ENCODE assay signal across 20 cellular contexts in the genomic region with DNA sequence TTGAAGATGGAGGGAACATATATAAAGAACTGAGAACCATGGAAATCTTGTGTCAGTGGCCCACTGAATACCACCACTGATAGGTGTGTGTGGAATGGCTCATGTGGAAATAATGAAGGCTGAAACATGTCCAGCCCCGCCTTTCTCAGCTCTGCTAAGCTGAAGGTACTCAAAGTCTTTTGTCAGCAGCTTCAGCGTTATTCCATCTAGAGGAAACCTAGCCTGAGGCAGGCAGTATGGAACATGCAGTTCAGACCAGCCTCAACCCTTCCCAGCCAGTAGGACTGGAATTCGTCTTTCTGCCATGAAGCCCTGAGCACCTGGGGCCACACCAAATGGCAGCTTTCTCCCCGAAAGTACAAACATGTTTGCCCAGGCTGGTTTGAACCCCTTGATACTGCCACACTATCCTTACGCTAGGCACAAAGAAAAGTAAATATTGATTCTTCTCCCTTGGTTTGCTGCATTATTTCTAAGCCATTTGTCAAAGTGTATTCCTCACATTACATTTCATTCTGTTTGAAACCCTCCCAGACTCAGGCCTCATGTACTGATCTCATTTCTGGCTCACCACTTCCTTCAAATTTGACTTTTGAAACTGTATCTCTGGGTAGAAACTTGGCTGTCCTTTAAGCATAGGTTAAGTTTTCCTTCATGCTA. TPM values are rescaled to one million over a fixed set of nuclear protein-coding genes. Genes with fewer than 3 reads are reported as not detected.
DNase-seq lines count a peak whose midpoint lies in the region; ATAC-seq and TF ChIP-seq lines count a peak whose summit lies in the region.
"Had no signal": no experiment of that assay in that cellular context is flagged by ENCODE, and none has a peak within 500 bp of the region (broad histone marks: within the 10 kb centered on the region; RNA-seq: fewer than 3 reads in every experiment).

No MANE protein-coding gene starts in this region.

- H3K36me3 Mint-ChIP-seq in Caco-2 (ENCODE audit: insufficient read depth, unreplicated experiment) (no peaks in the 10 kb centered on the region), GM23338 (ENCODE audit: low read depth) (no peaks in the 10 kb centered on the region)
- H3K36me3 Mint-ChIP-seq: activated CD8-positive, alpha-beta memory T cell treated with anti-CD3 and anti-CD28 coated beads, Interleukin-2, amount 10 ng/mL, durations not matched to agents 7 days and 5 days; brain; T-cell had no signal

- no peak overlapping the region for H3K4me3 Mint-ChIP-seq in Caco-2 (ENCODE audit: unreplicated experiment)
- no peak overlapping the region for H3K4me3 Mint-ChIP-seq in GM23338
- H3K4me3 Mint-ChIP-seq: activated B cell treated with CpG ODN at 0.5 μM for 24 hours; activated CD8-positive, alpha-beta memory T cell treated with anti-CD3 and anti-CD28 coated beads, Interleukin-2, amount 10 ng/mL, durations not matched to agents 7 days and 5 days; brain; stimulated activated naive CD8-positive, alpha-beta T cell treated with anti-CD3 and anti-CD28 coated beads, Interleukin-15, amount 100 ng/mL, for 72 hours; T-cell had no signal

- no peaks in the 10 kb centered on the region for H4K20me1 ChIP-seq in GM23338 (replicated peaks; ENCODE audit: insufficient read depth)

- H3K4me1 Mint-ChIP-seq in Caco-2 (ENCODE audit: low read depth, unreplicated experiment) (no peaks in the 10 kb centered on the region), GM23338 (peaks cover 14% of the 10 kb centered on the region)
- H3K4me1 Mint-ChIP-seq: activated B cell treated with CpG ODN at 0.5 μM for 24 hours, T-cell had no signal

- no peaks in the 10 kb centered on the region for H3K36me3 ChIP-seq in Caco-2 (ENCODE audit: control insufficient read depth, insufficient read depth, low read length)
- H3K36me3 ChIP-seq in left lung, result no peaks in the 10 kb centered on the region
- no peaks in the 10 kb centered on the region for H3K36me3 ChIP-seq in GM23338 (ENCODE audit: insufficient read depth)
- H3K36me3 ChIP-seq: ovary had no signal

- H3K9me2 ChIP-seq in GM23338 (ENCODE audit: insufficient read depth), result 0 out of 2 replicates have a peak, but pooled peaks cover 3% of the 10 kb centered on the region

- peaks cover 3% of the 10 kb centered on the region for H3K27me3 Mint-ChIP-seq in Caco-2 (ENCODE audit: insufficient read depth, unreplicated experiment)
- no peaks in the 10 kb centered on the region for H3K27me3 Mint-ChIP-seq in GM23338 (ENCODE audit: insufficient read depth, low read depth, poor library complexity)
- H3K27me3 Mint-ChIP-seq: activated B cell treated with CpG ODN at 0.5 μM for 24 hours; activated CD8-positive, alpha-beta memory T cell treated with anti-CD3 and anti-CD28 coated beads, Interleukin-2, amount 10 ng/mL, durations not matched to agents 7 days and 5 days; brain; stimulated activated naive CD8-positive, alpha-beta T cell treated with anti-CD3 and anti-CD28 coated beads, Interleukin-15, amount 100 ng/mL, for 72 hours; T-cell had no signal

- DNase-seq in Caco-2, result no peak
- DNase-seq in NCI-H748 (lab: John Stamatoyannopoulos, UW; ENCODE audit: unreplicated experiment), result peak; percentile 77
- no peak for DNase-seq in left lung
- no peak for DNase-seq in GM23338 (ENCODE audit: low spot score)
- DNase-seq in stimulated activated naive CD4-positive, alpha-beta T cell treated with Interleukin-2 at 50 U/mL for 16 hours (lab: John Stamatoyannopoulos, UW), result no peak
- no peak for DNase-seq in occipital lobe (lab: John Stamatoyannopoulos, UW)
- no peak for DNase-seq in GM20000 (ENCODE audit: low spot score)
- DNase-seq: activated B cell treated with CpG ODN at 0.5 μM for 24 hours; activated CD8-positive, alpha-beta memory T cell treated with anti-CD3 and anti-CD28 coated beads, Interleukin-2, amount 10 ng/mL, durations not matched to agents 7 days and 5 days; activated naive CD4-positive, alpha-beta T cell treated with Interleukin-2 at 50 U/mL for 16 hours; DND-41; glutamatergic neuron; kidney; NCI-H524 treated with DMSO at 0.1 percent for 48 hours; ovary; stimulated activated naive CD8-positive, alpha-beta T cell treated with anti-CD3 and anti-CD28 coated beads, Interleukin-15, amount 100 ng/mL, for 72 hours; T-cell had no signal

- H3K79me2 ChIP-seq in GM23338 (replicated peaks; ENCODE audit: insufficient read depth), result no peaks in the 10 kb centered on the region

- no TSS peak for BruUV-seq in Caco-2 (replicated peaks; lab: Mats Ljungman, UMichigan)

- H3K4me2 ChIP-seq in GM23338, result no peak overlapping the region
- H3K4me2 ChIP-seq: smooth muscle cell had no signal

- H3K27me3 ChIP-seq in Caco-2 (replicated peaks; ENCODE audit: control insufficient read depth, insufficient read depth, low read length), result no peaks in the 10 kb centered on the region
- no peaks in the 10 kb centered on the region for H3K27me3 ChIP-seq in left lung
- no peaks in the 10 kb centered on the region for H3K27me3 ChIP-seq in GM23338 (ENCODE audit: insufficient read depth)
- H3K27me3 ChIP-seq: ovary had no signal

- H3K4me3 ChIP-seq in Caco-2 (ENCODE audit: low read depth, low read length) (no peak overlapping the region), left lung (no peak overlapping the region), GM23338 (no peak overlapping the region)
- H3K4me3 ChIP-seq: ovary, smooth muscle cell had no signal

- H3K27ac Mint-ChIP-seq in Caco-2 (ENCODE audit: unreplicated experiment), result peak overlapping the region; percentile 80
- no peak overlapping the region for H3K27ac Mint-ChIP-seq in GM23338
- H3K27ac Mint-ChIP-seq: activated B cell treated with CpG ODN at 0.5 μM for 24 hours; activated CD8-positive, alpha-beta memory T cell treated with anti-CD3 and anti-CD28 coated beads, Interleukin-2, amount 10 ng/mL, durations not matched to agents 7 days and 5 days; stimulated activated naive CD8-positive, alpha-beta T cell treated with anti-CD3 and anti-CD28 coated beads, Interleukin-15, amount 100 ng/mL, for 72 hours; T-cell had no signal

- intact Hi-C loops in Caco-2 (cut with micrococcal nuclease; ENCODE audit: unreplicated experiment), result no loop called here
- intact Hi-C loops in left lung (cut with DNase I), result no loop called here

- H3K27ac ChIP-seq in left lung, result no peak overlapping the region
- H3K27ac ChIP-seq in GM23338 (ENCODE audit: low read depth), result no peak overlapping the region
- H3K27ac ChIP-seq: ovary had no signal

- H3K9me3 ChIP-seq in Caco-2 (no peaks in the 10 kb centered on the region), left lung (no peaks in the 10 kb centered on the region)
- H3K9me3 ChIP-seq: ovary had no signal

- POLR2A ChIA-PET in Caco-2 (lab: Charles Lee), result no interaction called here

- H3F3A ChIP-seq in GM23338 (replicated peaks; ENCODE audit: low read depth), result no peaks in the 10 kb centered on the region

- TF ChIP-seq CTCF in Caco-2 (IDR thresholded peaks at IDR 0.05; ENCODE audit: insufficient read depth in 1 of 2, low read depth in 1 of 2, low read length in 1 of 2, severe bottlenecking in 1 of 2, unreplicated experiment in 1 of 2) (no peak), left lung (IDR thresholded peaks at IDR 0.05) (no peak), GM23338 (conservative IDR thresholded peaks at IDR 0.05; ENCODE audit: low read depth in 2 of 2) (no peak), GM20000 (IDR thresholded peaks at IDR 0.05; ENCODE audit: extremely low read depth, missing control alignments) (no peak)

- peak; percentile 57 for ATAC-seq in GM21390 (IDR thresholded peaks at IDR 0.05; ENCODE audit: unreplicated experiment)
- peak; percentile 41 for ATAC-seq in left lung
- ATAC-seq in GM23338, result no peak
- ATAC-seq: activated CD8-positive, alpha-beta memory T cell treated with anti-CD3 and anti-CD28 coated beads, Interleukin-2, amount 10 ng/mL, durations not matched to agents 7 days and 5 days; stimulated activated naive CD8-positive, alpha-beta T cell treated with anti-CD3 and anti-CD28 coated beads, Interleukin-15, amount 100 ng/mL, for 72 hours; T-cell had no signal

- H3K9me3 Mint-ChIP-seq in Caco-2 (ENCODE audit: unreplicated experiment) (no peaks in the 10 kb centered on the region), GM23338 (no peaks in the 10 kb centered on the region)
- H3K9me3 Mint-ChIP-seq: activated B cell treated with CpG ODN at 0.5 μM for 24 hours; brain; stimulated activated naive CD8-positive, alpha-beta T cell treated with anti-CD3 and anti-CD28 coated beads, Interleukin-15, amount 100 ng/mL, for 72 hours; T-cell had no signal

- H2AFZ ChIP-seq in GM23338, result no peak overlapping the region

- H3K4me1 ChIP-seq in Caco-2 (no peaks in the 10 kb centered on the region), left lung (no peaks in the 10 kb centered on the region), GM23338 (ENCODE audit: insufficient read depth) (peaks cover 25% of the 10 kb centered on the region)

- CTCF ChIA-PET in Caco-2 (lab: Charles Lee), result no interaction called here

TF ChIP-seq in GM23338, 12 proteins besides CTCF, POLR2A, EP300 and RAD21 (continues in another document):
- TF ChIP-seq ZNF114 (CRISPR knock-in tag; IDR thresholded peaks at IDR 0.05) (no peak), JUNB (IDR thresholded peaks at IDR 0.05; ENCODE audit: unreplicated experiment) (no peak)

RNA-seq across cellular contexts. Expression of gene HOOK1, which starts 45.9 kb away (rescaled TPM):
- total RNA-seq in Caco-2 (2022), result 23.0 and 25.2 TPM in 2 replicates
- 10 to 100 TPM; 12.4 to 17.9 TPM for total RNA-seq in left lung
- total RNA-seq in GM23338 (2014; rRNA removed; shearing (Covaris generic)), result 27.6 and 28.6 TPM in 2 replicates
- polyA plus RNA-seq in GM23338 (2016; fragmentation: Nextera tagmentation; extraction: Ambion mirVana), result 19.4 and 27.4 TPM in 2 replicates
- total RNA-seq in occipital lobe, result 16.8 TPM
